In genomic region chr18:37341473-37342086, GRCh38 we compare ENCODE assay signal across 22 cellular contexts.
"Had no signal": no experiment of that assay in that cellular context is flagged by ENCODE, and none has a peak within 500 bp of the region (broad histone marks: within the 10 kb centered on the region; RNA-seq: fewer than 3 reads in every experiment).

No MANE protein-coding gene starts in this region.

- DNase-seq: effector memory CD8-positive, alpha-beta T cell; esophagus squamous epithelium; foreskin fibroblast; kidney; left cardiac atrium; left ventricle myocardium inferior; mesenchymal stem cell; naive B cell; posterior cingulate gyrus; spleen; stimulated activated CD4-positive, alpha-beta T cell treated with anti-CD3 and anti-CD28 coated beads, Interleukin-15, amount 100 ng/mL, for 24 hours; stimulated activated CD4-positive, alpha-beta T cell treated with anti-CD3 and anti-CD28 coated beads, Interleukin-1b, Interleukin-23, amount 100 ng/mL, for 48 hours; stimulated activated CD4-positive, alpha-beta T cell treated with anti-CD3 and anti-CD28 coated beads, Interleukin-4, amount 100 ng/mL, for 4 hours; stimulated activated naive B cell treated with anti-CD40 and anti-IgM and Interleukin-4, amounts not matched to agents 10 μg/mL and 1 μg/mL and 100 μg/mL, for 72 hours; stimulated activated naive CD8-positive, alpha-beta T cell treated with anti-CD3 and anti-CD28 coated beads, Interleukin-15, amount 100 ng/mL, for 72 hours; testis; upper lobe of right lung had no signal

- H3K9me3 ChIP-seq: esophagus squamous epithelium, left ventricle myocardium inferior, neutrophil, spleen, testis, tibial nerve, upper lobe of right lung, vagina had no signal

- H3K36me3 ChIP-seq: esophagus squamous epithelium, left ventricle myocardium inferior, neutrophil, spleen, tibial nerve, upper lobe of right lung, vagina had no signal

- H3K4me3 ChIP-seq: esophagus squamous epithelium, left ventricle myocardium inferior, lung, spleen, testis, tibial nerve, upper lobe of right lung, vagina had no signal

- H3K27ac ChIP-seq: esophagus squamous epithelium, left ventricle myocardium inferior, neutrophil, spleen, testis, tibial nerve, upper lobe of right lung, vagina had no signal

- H3K27me3 ChIP-seq: testis, tibial nerve, upper lobe of right lung, vagina had no signal

- FAIRE-seq: kidney had no signal

- H3K4me1 ChIP-seq: left ventricle myocardium inferior, spleen, testis, upper lobe of right lung, vagina had no signal

- ATAC-seq: effector memory CD8-positive, alpha-beta T cell; left cardiac atrium; sciatic nerve; stimulated activated naive B cell treated with anti-CD40 and anti-IgM and Interleukin-4, amounts not matched to agents 10 μg/mL and 1 μg/mL and 100 μg/mL, for 72 hours; stimulated activated naive CD8-positive, alpha-beta T cell treated with anti-CD3 and anti-CD28 coated beads, Interleukin-15, amount 100 ng/mL, for 72 hours; upper lobe of right lung had no signal
